ENCODE assay signal across 21 cellular contexts in genomic region chr5:172817664-172818063, GRCh38.
"Had no signal": no experiment of that assay in that cellular context is flagged by ENCODE, and none has a peak within 500 bp of the region (broad histone marks: within the 10 kb centered on the region; RNA-seq: fewer than 3 reads in every experiment).

No MANE protein-coding gene starts in this region.

- H3K27ac ChIP-seq: KMS-11, Peyer's patch had no signal

- DNase-seq: activated B cell treated with CpG ODN at 0.5 μM for 24 hours; activated CD4-positive, alpha-beta T cell treated with anti-CD3 and anti-CD28 coated beads for 1 hour; activated CD4-positive, alpha-beta T cell treated with anti-CD3 and anti-CD28 coated beads, Interleukin-2, amount 10 ng/mL, durations not matched to agents 24 days and 14 days; activated gamma-delta T cell treated with Interleukin-2 at 50 U/mL for 16 hours; activated naive CD4-positive, alpha-beta T cell treated with anti-CD3 and anti-CD28 coated beads, Interleukin-2, amount 50 U/mL, for 16 hours; activated naive CD8-positive, alpha-beta T cell treated with anti-CD3 and anti-CD28 coated beads, Interleukin-2, amount 10 ng/mL, durations not matched to agents 7 days and 5 days; activated T-cell treated with anti-CD3 and anti-CD28 coated beads, Interleukin-2, amount 50 U/mL, for 72 hours; MV-4-11; NCI-H1092 treated with DMSO at 0.1 percent for 48 hours; NCI-H1417 treated with DMSO at 0.1 percent for 48 hours; NCI-H1694; NCI-H2029; NCI-H510A treated with DMSO at 0.1 percent for 48 hours; NCI-H69; NK-92 treated with Interleukin-12 subunit alpha and Interleukin-12 subunit beta, amount 100 ng/mL, for 24 hours; Peyer's patch; SIG-M5; T-helper 17 cell; T-helper 9 cell had no signal

- H3K36me3 ChIP-seq: MG63, Peyer's patch had no signal

- ATAC-seq: T-helper 17 cell had no signal

- H3K4me3 ChIP-seq: MG63, Peyer's patch had no signal

- H3K4me2 ChIP-seq: KMS-11 had no signal

- H3K9me3 ChIP-seq: MG63, Peyer's patch had no signal

- H3K4me1 ChIP-seq: Peyer's patch had no signal

- H3K27me3 ChIP-seq: MG63, Peyer's patch had no signal

- H3K9ac ChIP-seq: KMS-11 had no signal
